13 cellular contexts compared by ENCODE assay signal in genomic region chr13:48431987-48432615, GRCh38. TPM values are rescaled to one million over a fixed set of nuclear protein-coding genes. Genes with fewer than 3 reads are reported as not detected.
DNase-seq lines count a peak whose midpoint lies in the region; ATAC-seq, FAIRE-seq and TF ChIP-seq lines count a peak whose summit lies in the region.
"Had no signal": no experiment of that assay in that cellular context is flagged by ENCODE, and none has a peak within 500 bp of the region (broad histone marks: within the 10 kb centered on the region; RNA-seq: fewer than 3 reads in every experiment).

No MANE protein-coding gene starts in this region.

- H3K36me3 Mint-ChIP-seq in activated naive CD4-positive, alpha-beta T cell treated with anti-CD3 and anti-CD28 coated beads, Interleukin-2, amount 10 ng/mL, durations not matched to agents 7 days and 5 days, result peaks cover 40% of the 10 kb centered on the region

- H3K79me2 ChIP-seq in HepG2 (ENCODE audit: insufficient read depth, low read length), result no peaks in the 10 kb centered on the region

- H3K9me3 Mint-ChIP-seq in activated naive CD4-positive, alpha-beta T cell treated with anti-CD3 and anti-CD28 coated beads, Interleukin-2, amount 10 ng/mL, durations not matched to agents 7 days and 5 days, result no peaks in the 10 kb centered on the region

- TF ChIP-seq EP300 in HepG2 (IDR thresholded peaks at IDR 0.05; ENCODE audit: low read depth in 2 of 2, low read length in 2 of 2) (no peak), HepG2 (CRISPR knock-in tag; IDR thresholded peaks at IDR 0.05; ENCODE audit: borderline replicate concordance) (no peak)

- no peak overlapping the region for H3K4me3 ChIP-seq in astrocyte of the spinal cord (ENCODE audit: low read depth, low read length)
- H3K4me3 ChIP-seq in HepG2 (replicated peaks in 1 of 3; ENCODE audit: insufficient read depth in 1 of 3, low read depth in 2 of 3, low read length in 3 of 3), result peak overlapping the region in 2 of 3 experiments; percentile 13 to 40; a peak in 3 of 6 replicates
- no peak overlapping the region for H3K4me3 ChIP-seq in tibial artery
- no peak overlapping the region for H3K4me3 ChIP-seq in lower leg skin (ENCODE audit: low read depth, poor library complexity, severe bottlenecking)

- TF ChIP-seq POLR2A in HepG2 (IDR thresholded peaks at IDR 0.05; ENCODE audit: insufficient read depth in 1 of 2, low read depth in 2 of 2, low read length in 2 of 2) (no peak), lower leg skin (IDR thresholded peaks at IDR 0.05) (no peak)

- 48% methylated on average over 2 of the region's 2 CpGs for WGBS in HepG2 (ENCODE audit: low lambda C conversion rate)
- 14 to 27% methylated on average over 2 of the region's 2 CpGs for WGBS in lower leg skin, 2 donors

- no peaks in the 10 kb centered on the region for H4K20me1 ChIP-seq in HepG2 (ENCODE audit: insufficient read depth, low read length)

- TF ChIP-seq RAD21 in HepG2 (CRISPR knock-in tag; IDR thresholded peaks at IDR 0.05), result no peak

- H3K36me3 ChIP-seq in HepG2 (replicated peaks in 1 of 2; ENCODE audit: control insufficient read depth in 1 of 2, insufficient read depth in 2 of 2, low read length in 2 of 2) (no peaks in the 10 kb centered on the region), tibial artery (no peaks in the 10 kb centered on the region)

- peaks cover 57% of the 10 kb centered on the region for H3K4me1 Mint-ChIP-seq in activated naive CD4-positive, alpha-beta T cell treated with anti-CD3 and anti-CD28 coated beads, Interleukin-2, amount 10 ng/mL, durations not matched to agents 7 days and 5 days

- DNase-seq in activated naive CD4-positive, alpha-beta T cell treated with anti-CD3 and anti-CD28 coated beads, Interleukin-2, amount 10 ng/mL, durations not matched to agents 7 days and 5 days, result no peak
- DNase-seq in activated naive CD4-positive, alpha-beta T cell treated with anti-CD3 and anti-CD28 coated beads, Interleukin-2, amount 50 U/mL, for 16 hours, result no peak
- DNase-seq in astrocyte of the spinal cord (ENCODE audit: low read depth, low spot score) (peak; percentile 46), HepG2 (ENCODE audit: low spot score) (peak; percentile 7), tibial artery (no peak), NCI-H82 treated with DMSO at 0.1 percent for 48 hours (lab: John Stamatoyannopoulos, UW; ENCODE audit: unreplicated experiment) (no peak), lower leg skin (ENCODE audit: low spot score in 2 of 2) (no peak)
- DNase-seq in activated CD8-positive, alpha-beta memory T cell treated with anti-CD3 and anti-CD28 coated beads, Interleukin-2, amount 50 U/mL, for 4 hours, result no peak
- DNase-seq: activated CD4-positive, alpha-beta T cell treated with anti-CD3 and anti-CD28 coated beads for 4 hours; NCI-H1105; OCI-M1; stimulated activated CD8-positive, alpha-beta memory T cell treated with anti-CD3 and anti-CD28 coated beads, Interleukin-4, amount 100 ng/mL, for 48 hours had no signal

- H3K27ac ChIP-seq in HepG2 (ENCODE audit: extremely low read length, insufficient read depth, low read length) (peak overlapping the region; percentile 63), tibial artery (peak overlapping the region; percentile 56 to 63)

- peak overlapping the region; percentile 52 for H3K4me2 ChIP-seq in HepG2 (ENCODE audit: low read depth, low read length)

- no peak overlapping the region for H3K4me3 Mint-ChIP-seq in activated naive CD4-positive, alpha-beta T cell treated with anti-CD3 and anti-CD28 coated beads, Interleukin-2, amount 10 ng/mL, durations not matched to agents 7 days and 5 days

- no TSS peak for BruUV-seq in HepG2 (replicated peaks; lab: Mats Ljungman, UMichigan)

- H3K4me1 ChIP-seq in HepG2 (ENCODE audit: insufficient read depth, low read length) (peaks cover 41% of the 10 kb centered on the region), tibial artery (peaks cover 0 to 62% (median 23%) of the 10 kb centered on the region in 4 donors)

- no peak for ATAC-seq in HepG2

- H2AFZ ChIP-seq in HepG2 (ENCODE audit: low read length), result no peak overlapping the region

- no peaks in the 10 kb centered on the region for H3K27me3 Mint-ChIP-seq in activated naive CD4-positive, alpha-beta T cell treated with anti-CD3 and anti-CD28 coated beads, Interleukin-2, amount 10 ng/mL, durations not matched to agents 7 days and 5 days
- H3K27me3 Mint-ChIP-seq: progenitor cell of endocrine pancreas had no signal

- intact Hi-C loops in HepG2 (cut with micrococcal nuclease; ENCODE audit: unreplicated experiment) (loop anchor here (1.0 kb wide), 1 partner anchor 19 kb away; the partner anchor contains the start of gene LPAR6), tibial artery (cut with DNase I; ENCODE audit: low total_unique reads) (no loop called here), lower leg skin (cut with DNase I; ENCODE audit: low total_unique reads) (no loop called here)

- H3K9me3 ChIP-seq in HepG2 (ENCODE audit: low read length) (no peaks in the 10 kb centered on the region), tibial artery (no peaks in the 10 kb centered on the region)

- POLR2A ChIA-PET in HepG2 (lab: Yijun Ruan, JAX), result interaction anchor here (1.2 to 1.5 kb wide), 2 partner anchors 19 to 100 kb away, joined by 4 to 5 read pairs; partner anchors contain the start of gene LPAR6

- H3K9ac ChIP-seq in HepG2 (ENCODE audit: insufficient read depth, low read depth, low read length), result peak overlapping the region; percentile 39

- in situ Hi-C loops in astrocyte of the spinal cord (cut with HindIII; ENCODE audit: low sequenced_read_pairs) (no loop called here), HepG2 (cut with HindIII; ENCODE audit: extremely low pct_ligation_motif_present, low pct_unique_long_range_greater_than_20kb) (no loop called here)

- H3K27me3 ChIP-seq in HepG2 (ENCODE audit: control insufficient read depth in 1 of 2, insufficient read depth in 2 of 2, low read length in 2 of 2), result no peaks in the 10 kb centered on the region
- no peaks in the 10 kb centered on the region for H3K27me3 ChIP-seq in tibial artery

- no peak for FAIRE-seq in HepG2 (lab: Jason Lieb, UNC)

- no peak for TF ChIP-seq CTCF in astrocyte of the spinal cord (IDR thresholded peaks at IDR 0.05; ENCODE audit: low read depth, low read length)
- no peak for TF ChIP-seq CTCF in HepG2 (CRISPR knock-in tag; IDR thresholded peaks at IDR 0.05)
- TF ChIP-seq CTCF in tibial artery (IDR thresholded peaks at IDR 0.05), result no peak
- no peak for TF ChIP-seq CTCF in lower leg skin (IDR thresholded peaks at IDR 0.05)

- peak overlapping the region; percentile 62 for H3K27ac Mint-ChIP-seq in activated naive CD4-positive, alpha-beta T cell treated with anti-CD3 and anti-CD28 coated beads, Interleukin-2, amount 10 ng/mL, durations not matched to agents 7 days and 5 days
- H3K27ac Mint-ChIP-seq: progenitor cell of endocrine pancreas had no signal

- CTCF ChIA-PET in activated naive CD4-positive, alpha-beta T cell treated with anti-CD3 and anti-CD28 coated beads, Interleukin-2, amount 10 ng/mL, durations not matched to agents 7 days and 5 days (lab: Charles Lee), result no interaction called here
- CTCF ChIA-PET in HepG2 (lab: Yijun Ruan, JAX; ENCODE audit: low intra/inter-chr PET ratio, low total read pairs), result no interaction called here

TF ChIP-seq in HepG2, 621 proteins besides CTCF, POLR2A, EP300 and RAD21 (continues in another document):
- 0 out of 2 replicates have a peak, but pooled peaks have one; percentile 12 for TF ChIP-seq DRAP1 (CRISPR knock-in tag; IDR thresholded peaks at IDR 0.05)
- 0 out of 2 replicates have a peak, but pooled peaks have one; percentile 8 for TF ChIP-seq SP5 (CRISPR knock-in tag; IDR thresholded peaks at IDR 0.05; ENCODE audit: borderline replicate concordance, low read depth)
- TF ChIP-seq KMT2A (CRISPR knock-in tag; IDR thresholded peaks at IDR 0.05), result no peak
- TF ChIP-seq ZNF850 (CRISPR knock-in tag; conservative IDR thresholded peaks at IDR 0.05), result no peak
- no peak for TF ChIP-seq ETV6 (CRISPR knock-in tag; conservative IDR thresholded peaks at IDR 0.05)

RNA-seq across cellular contexts. Expression of gene LPAR6, which starts 19.2 kb away (rescaled TPM):
- total RNA-seq in HepG2 (2016; rRNA removed; fragmentation: Illumina TruSeq; extraction: Trizol) (17.9 and 24.4 TPM in 2 replicates), lower leg skin (10 to 100 TPM; 18.0 to 35.3 (median 23.1) TPM)
- total RNA-seq in HepG2 (2016; cell fraction: cytosol; rRNA removed; fragmentation: Illumina TruSeq; extraction: Trizol; ENCODE audit: low read depth), result 3.0 and 4.7 TPM in 2 replicates
- 17.0 and 23.7 TPM in 2 replicates for total RNA-seq in HepG2 (2016; cell fraction: insoluble cytoplasmic fraction; rRNA removed; fragmentation: Illumina TruSeq; extraction: Trizol)
- total RNA-seq in HepG2 (2016; cell fraction: membrane; rRNA removed; fragmentation: Illumina TruSeq; extraction: Trizol), result 8.8 and 9.4 TPM in 2 replicates
- total RNA-seq in HepG2 (2016; cell fraction: nucleus; rRNA removed; fragmentation: Illumina TruSeq; extraction: Trizol), result 35.4 and 40.8 TPM in 2 replicates
- 83.4 and 149 TPM in 2 replicates for polyA plus RNA-seq in HepG2 (2011; rRNA removed)
- 36.7 and 54.7 TPM in 2 replicates for polyA plus RNA-seq in HepG2 (2011; cell fraction: cytosol; rRNA removed)
- 52.3 and 53.1 TPM in 2 replicates for polyA plus RNA-seq in HepG2 (2011; cell fraction: nucleus; rRNA removed)
- polyA plus RNA-seq in HepG2 (2012), result 53.2 and 56.3 TPM in 2 replicates
- polyA plus RNA-seq in HepG2 (2016; cell fraction: cytosol; fragmentation: Illumina TruSeq; extraction: Trizol; ENCODE audit: low read depth), result 2.8 and 3.7 TPM in 2 replicates
- 12.8 and 14.2 TPM in 2 replicates for polyA plus RNA-seq in HepG2 (2016; cell fraction: insoluble cytoplasmic fraction; fragmentation: Illumina TruSeq; extraction: Trizol; ENCODE audit: low read depth)
- polyA plus RNA-seq in HepG2 (2016; cell fraction: membrane; fragmentation: Illumina TruSeq; extraction: Trizol; ENCODE audit: low read depth), result 6.7 and 6.8 TPM in 2 replicates
- polyA plus RNA-seq in HepG2 (2016; cell fraction: nucleus; fragmentation: Illumina TruSeq; extraction: Trizol; ENCODE audit: insufficient read depth, low read depth), result 48.2 and 55.7 TPM in 2 replicates
- polyA minus RNA-seq in HepG2 (2011; rRNA and poly(A)+ RNA removed; ENCODE audit: low replicate concordance), result 24.2 TPM in 1 of 2 replicates, not detected in the other
- 28.9 and 35.4 TPM in 2 replicates for polyA minus RNA-seq in HepG2 (2011; cell fraction: cytosol; rRNA and poly(A)+ RNA removed)
- 42.9 and 52.5 TPM in 2 replicates for polyA minus RNA-seq in HepG2 (2011; cell fraction: nucleus; rRNA and poly(A)+ RNA removed)

Comparison
In these comparisons a context has a peak if more than half of its experiments do, and no peak if none do; other contexts are left out.
1. DNase-seq: peak in astrocyte of the spinal cord (single experiment) and HepG2 (single experiment); none in activated naive CD4-positive, alpha-beta T cell treated with anti-CD3 and anti-CD28 coated beads, Interleukin-2, amount 10 ng/mL, durations not matched to agents 7 days and 5 days (single experiment), activated naive CD4-positive, alpha-beta T cell treated with anti-CD3 and anti-CD28 coated beads, Interleukin-2, amount 50 U/mL, for 16 hours (single experiment), tibial artery (0 of 2), NCI-H82 treated with DMSO at 0.1 percent for 48 hours (single experiment), activated CD8-positive, alpha-beta memory T cell treated with anti-CD3 and anti-CD28 coated beads, Interleukin-2, amount 50 U/mL, for 4 hours (single experiment) and lower leg skin (0 of 2).
2. H3K4me3 ChIP-seq: peak in HepG2 (2 of 3); none in astrocyte of the spinal cord (single experiment), tibial artery (0 of 2) and lower leg skin (single experiment).